9 cellular contexts compared by ENCODE assay signal in genomic region chr12:120847392-120848157, GRCh38. TPM values are rescaled to one million over a fixed set of nuclear protein-coding genes. Genes with fewer than 3 reads are reported as not detected.
DNase-seq lines count a peak whose midpoint lies in the region; ATAC-seq, FAIRE-seq and TF ChIP-seq lines count a peak whose summit lies in the region.
"Had no signal": no experiment of that assay in that cellular context is flagged by ENCODE, and none has a peak within 500 bp of the region (broad histone marks: within the 10 kb centered on the region; RNA-seq: fewer than 3 reads in every experiment).

No MANE protein-coding gene starts in this region.

- H3K9me3 Mint-ChIP-seq in activated CD8-positive, alpha-beta T cell treated with anti-CD3 and anti-CD28 coated beads for 36 hours, result no peaks in the 10 kb centered on the region
- no peaks in the 10 kb centered on the region for H3K9me3 Mint-ChIP-seq in endodermal cell

- POLR2A ChIA-PET in activated CD8-positive, alpha-beta T cell treated with anti-CD3 and anti-CD28 coated beads for 36 hours (lab: Charles Lee), result interaction anchor here (0.6 kb wide), 1 partner anchor 47 kb away, joined by 3 read pairs; no protein-coding TSS in a partner anchor

- no peak overlapping the region for H3K9ac ChIP-seq in endodermal cell (ENCODE audit: extremely low read depth, low read length, poor library complexity, severe bottlenecking)

- CTCF ChIA-PET in activated CD8-positive, alpha-beta T cell treated with anti-CD3 and anti-CD28 coated beads for 36 hours (lab: Charles Lee), result interaction anchor here (1.1 to 1.3 kb wide), 3 partner anchors 9 to 124 kb away, joined by 3 to 4 read pairs (median 4); no protein-coding TSS in a partner anchor

- TF ChIP-seq CTCF in fibroblast of mammary gland (conservative IDR thresholded peaks at IDR 0.05; ENCODE audit: control insufficient read depth, insufficient read depth, low read depth, low read length) (no peak), endodermal cell (conservative IDR thresholded peaks at IDR 0.05) (no peak)
- TF ChIP-seq CTCF in activated CD8-positive, alpha-beta T cell treated with anti-CD3 and anti-CD28 coated beads for 36 hours (IDR thresholded peaks at IDR 0.05), result no peak

- H3K4me3 Mint-ChIP-seq in activated CD8-positive, alpha-beta T cell treated with anti-CD3 and anti-CD28 coated beads for 36 hours, result no peak overlapping the region
- H3K4me3 Mint-ChIP-seq in endodermal cell, result no peak overlapping the region

- H3K27ac Mint-ChIP-seq in activated CD8-positive, alpha-beta T cell treated with anti-CD3 and anti-CD28 coated beads for 36 hours, result no peak overlapping the region
- H3K27ac Mint-ChIP-seq in endodermal cell, result no peak overlapping the region

- H3K27ac ChIP-seq in endodermal cell (ENCODE audit: low read depth, low read length), result no peak overlapping the region

- H3K4me3 ChIP-seq in fibroblast of mammary gland (ENCODE audit: control insufficient read depth, low read depth, low read length) (no peak overlapping the region), endodermal cell (ENCODE audit: low read length) (no peak overlapping the region)

- no peaks in the 10 kb centered on the region for H3K36me3 ChIP-seq in endodermal cell (ENCODE audit: control insufficient read depth, insufficient read depth, low read length)

- peaks cover 68% of the 10 kb centered on the region for H3K4me1 Mint-ChIP-seq in activated CD8-positive, alpha-beta T cell treated with anti-CD3 and anti-CD28 coated beads for 36 hours (ENCODE audit: low read depth)
- H3K4me1 Mint-ChIP-seq in endodermal cell, result peaks cover 6% of the 10 kb centered on the region

- intact Hi-C loops in activated CD8-positive, alpha-beta T cell treated with anti-CD3 and anti-CD28 coated beads for 36 hours (cut with micrococcal nuclease), result no loop called here

- H3K4me1 ChIP-seq in endodermal cell (ENCODE audit: control insufficient read depth, insufficient read depth, low read length), result no peaks in the 10 kb centered on the region

- ATAC-seq in GM21619 (IDR thresholded peaks at IDR 0.05; ENCODE audit: unreplicated experiment), result peak; percentile 42
- ATAC-seq in activated CD8-positive, alpha-beta T cell treated with anti-CD3 and anti-CD28 coated beads for 36 hours, result no peak

- FAIRE-seq in GM12891 (lab: Jason Lieb, UNC), result peak; percentile 90

- H3K36me3 Mint-ChIP-seq in activated CD8-positive, alpha-beta T cell treated with anti-CD3 and anti-CD28 coated beads for 36 hours (ENCODE audit: low read depth), result no peaks in the 10 kb centered on the region
- H3K36me3 Mint-ChIP-seq in endodermal cell (ENCODE audit: low read depth), result no peaks in the 10 kb centered on the region

- no peaks in the 10 kb centered on the region for H3K27me3 ChIP-seq in endodermal cell (ENCODE audit: control insufficient read depth, insufficient read depth, low read length, poor library complexity, severe bottlenecking)

- H3K27me3 Mint-ChIP-seq in activated CD8-positive, alpha-beta T cell treated with anti-CD3 and anti-CD28 coated beads for 36 hours, result no peaks in the 10 kb centered on the region
- H3K27me3 Mint-ChIP-seq in endodermal cell (ENCODE audit: insufficient read depth), result no peaks in the 10 kb centered on the region

- H3K9me3 ChIP-seq in endodermal cell (ENCODE audit: control insufficient read depth, low read length), result no peaks in the 10 kb centered on the region

- WGBS in endodermal cell (ENCODE audit: insufficient coverage in 1 of 2, insufficient read length in 1 of 2), 2 experiments, result 90 to 100% methylated on average over 6 to 7 of the region's 7 CpGs

- DNase-seq in GM12891 (ENCODE audit: insufficient read length, low spot score) (no peak), LHCN-M2 (ENCODE audit: low read depth) (peak; percentile 12), fibroblast of mammary gland (ENCODE audit: low read depth) (peak; percentile 36), endodermal cell (no peak)
- DNase-seq in stimulated activated CD4-positive, alpha-beta T cell treated with anti-CD3 and anti-CD28 coated beads, Interleukin-2, amount 100 ng/mL, for 24 hours, result no peak
- no peak for DNase-seq in activated CD4-positive, alpha-beta T cell treated with anti-CD3 and anti-CD28 coated beads, Interleukin-2, amount 50 U/mL, for 48 hours
- DNase-seq in activated CD8-positive, alpha-beta T cell treated with anti-CD3 and anti-CD28 coated beads for 36 hours, result no peak
- DNase-seq: activated CD4-positive, alpha-beta T cell treated with anti-CD3 and anti-CD28 coated beads for 1 hour had no signal

- TF ChIP-seq POLR2A in GM12891 (IDR thresholded peaks at IDR 0.05; ENCODE audit: low read depth, low read length), result no peak

TF ChIP-seq in GM12891, 5 proteins besides CTCF, POLR2A, EP300 and RAD21:
- TF ChIP-seq SPI1 (IDR thresholded peaks at IDR 0.05; ENCODE audit: low read depth, low read length) (no peak; the same call in 1 of the 2 replicates), TAF1 (IDR thresholded peaks at IDR 0.05; ENCODE audit: low read depth, low read length) (no peak), POLR2AphosphoS5 (IDR thresholded peaks at IDR 0.05; ENCODE audit: low read depth, low read length) (no peak), PAX5 (IDR thresholded peaks at IDR 0.05; ENCODE audit: insufficient read depth, low read length, severe bottlenecking) (no peak), POU2F2 (IDR thresholded peaks at IDR 0.05; ENCODE audit: low read depth, low read length) (no peak)

RNA-seq across cellular contexts. Expression of gene SPPL3, which starts 56.6 kb away (rescaled TPM):
- polyA plus RNA-seq in GM12891 (2012; ENCODE audit: low read depth, missing spikeins), result 11.1 TPM
- 4.5 and 7.5 TPM in 2 replicates for total RNA-seq in LHCN-M2 (2014; rRNA removed)
- 17.6 TPM for polyA plus RNA-seq in LHCN-M2 (2012)
- total RNA-seq in activated CD8-positive, alpha-beta T cell treated with anti-CD3 and anti-CD28 coated beads for 36 hours, result 10 to 100 TPM; 19.8 to 20.8 TPM
- 10 to 100 TPM; 41.1 to 46.8 TPM for total RNA-seq in endodermal cell
- 68.2 TPM for polyA plus RNA-seq in endodermal cell (2013, experiment 1 of 2)
- polyA plus RNA-seq in endodermal cell (2013, experiment 2 of 2), result 54.4 TPM

Comparison
In these comparisons a context has a peak if more than half of its experiments do, and no peak if none do; other contexts are left out.
1. DNase-seq: peak in LHCN-M2 (single experiment) and fibroblast of mammary gland (single experiment); none in GM12891 (single experiment), stimulated activated CD4-positive, alpha-beta T cell treated with anti-CD3 and anti-CD28 coated beads, Interleukin-2, amount 100 ng/mL, for 24 hours (0 of 2), activated CD4-positive, alpha-beta T cell treated with anti-CD3 and anti-CD28 coated beads, Interleukin-2, amount 50 U/mL, for 48 hours (0 of 2), activated CD8-positive, alpha-beta T cell treated with anti-CD3 and anti-CD28 coated beads for 36 hours (single experiment) and endodermal cell (single experiment).